ENCODE assay signal across 8 cellular contexts in the genomic region with DNA sequence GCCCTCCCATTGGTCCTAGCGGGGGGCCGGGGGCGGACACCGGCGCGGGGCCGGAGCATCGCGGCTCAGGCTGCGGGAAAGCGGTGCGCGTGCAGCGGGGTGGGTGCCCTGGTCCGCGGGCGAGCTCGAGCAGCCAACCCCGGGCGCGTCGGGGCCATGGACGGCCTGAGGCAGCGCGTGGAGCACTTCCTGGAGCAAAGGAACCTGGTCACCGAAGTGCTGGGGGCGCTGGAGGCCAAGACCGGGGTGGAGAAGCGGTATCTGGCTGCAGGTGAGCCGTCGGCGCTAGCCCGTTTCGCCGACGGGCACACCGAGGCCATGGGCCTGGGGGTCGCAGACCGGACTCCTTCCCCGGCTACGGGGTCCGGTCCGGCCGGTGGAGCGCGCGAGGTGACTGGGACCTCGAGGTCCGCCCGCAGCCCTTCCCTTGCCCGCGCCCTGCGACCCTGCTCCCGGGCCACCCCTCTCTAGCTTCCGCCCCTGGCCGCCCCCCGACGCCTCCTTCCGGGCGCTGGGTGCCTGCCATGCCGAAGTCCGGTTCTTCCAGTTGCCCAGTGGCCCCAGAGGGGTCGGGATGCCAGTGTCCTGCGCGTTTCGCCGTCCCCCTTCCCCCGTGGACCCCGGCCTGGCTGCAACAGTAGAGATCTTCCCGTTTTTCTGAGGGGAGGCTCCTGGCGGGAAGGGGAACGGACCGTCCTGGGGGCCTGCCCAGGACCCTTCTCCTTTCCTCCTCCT. TPM values are rescaled to one million over a fixed set of nuclear protein-coding genes. Genes with fewer than 3 reads are reported as not detected.
DNase-seq lines count a peak whose midpoint lies in the region; ATAC-seq and TF ChIP-seq lines count a peak whose summit lies in the region.

A gene (plus strand): TSS at position 68 of the 735 bp plus-strand sequence. CDS start 89 bp downstream, at position 157.

- H4K20me1 ChIP-seq in mammary epithelial cell (ENCODE audit: insufficient read depth, low read length), result no peaks in the 10 kb centered on the region

- peak; percentile 7 for ATAC-seq in HG03442 (IDR thresholded peaks at IDR 0.05; ENCODE audit: unreplicated experiment)
- no peak for ATAC-seq in GM21528 (IDR thresholded peaks at IDR 0.05; ENCODE audit: low FRiP score, unreplicated experiment)
- ATAC-seq in HG02973 (IDR thresholded peaks at IDR 0.05; ENCODE audit: unreplicated experiment), result no peak

- WGBS in mammary epithelial cell (ENCODE audit: low coverage, missing lambda C conversion rate), result 3% methylated on average over 13 of the region's 73 CpGs

- peak within 1 kb of the TSS; percentile 98 for H3K4me2 ChIP-seq in mammary epithelial cell (ENCODE audit: insufficient read depth, low read depth, low read length)

- in situ Hi-C loops in mammary epithelial cell (cut with MboI; ENCODE audit: low sequenced_read_pairs in 2 of 2), result no loop called here

- TF ChIP-seq CTCF in 22Rv1 (IDR thresholded peaks at IDR 0.05) (no peak), mammary epithelial cell (conservative IDR thresholded peaks at IDR 0.05 in 1 of 2, IDR thresholded peaks at IDR 0.05 in 1 of 2; ENCODE audit: extremely low read depth in 1 of 2, insufficient read depth in 1 of 2, low read depth in 1 of 2, low read length in 2 of 2) (no peak)

- dilution Hi-C loops in mammary epithelial cell (cut with HindIII; ENCODE audit: low sequenced_read_pairs), result no loop called here

- H3K36me3 ChIP-seq in mammary epithelial cell (ENCODE audit: insufficient read depth, low read length), result no peaks in the 10 kb centered on the region

- BruUV-seq in mammary epithelial cell (replicated peaks; lab: Mats Ljungman, UMichigan), result no TSS peak

- H3K79me2 ChIP-seq in mammary epithelial cell (ENCODE audit: insufficient read depth, low read length), result no peaks in the 10 kb centered on the region

- no peak for DNase-seq in mammary epithelial cell
- no peak for DNase-seq in mucosa of gallbladder (ENCODE audit: low spot score)
- no peak for DNase-seq in putamen (ENCODE audit: low spot score)
- DNase-seq in dermis blood vessel endothelial cell, result no peak

- H3K9ac ChIP-seq in mammary epithelial cell (ENCODE audit: insufficient read depth, low read length), result no peak within 1 kb of the TSS

- peak within 1 kb of the TSS; percentile 53 to 72 (median 60) for H3K4me3 ChIP-seq in mammary epithelial cell (replicated peaks in 1 of 3; ENCODE audit: insufficient read depth in 1 of 3, low read depth in 2 of 3, low read length in 3 of 3)

- no peaks in the 10 kb centered on the region for H3K9me3 ChIP-seq in mammary epithelial cell (replicated peaks; ENCODE audit: insufficient read depth, low read length)

- CTCF ChIA-PET in mammary epithelial cell (lab: Charles Lee; ENCODE audit: low non-redundant PET), result interaction anchor here (0.7 to 1.0 kb wide), 2 partner anchors 35 to 55 kb away, joined by 6 to 11 read pairs; no protein-coding TSS in a partner anchor

- H3K27ac ChIP-seq in 22Rv1 (peak within 1 kb of the TSS; percentile 66), mammary epithelial cell (ENCODE audit: insufficient read depth, low read depth, low read length) (peak within 1 kb of the TSS; percentile 43)

- peaks cover 16% of the 10 kb centered on the region for H3K4me1 ChIP-seq in mammary epithelial cell (ENCODE audit: insufficient read depth, low read length)

- intact Hi-C loops in mammary epithelial cell (cut with micrococcal nuclease), result loop anchor here (2.0 kb wide), 1 partner anchor 22 kb away; a partner anchor contains a TSS

- no peaks in the 10 kb centered on the region for H3K27me3 ChIP-seq in mammary epithelial cell (ENCODE audit: insufficient read depth, low read length)

- H2AFZ ChIP-seq in mammary epithelial cell (ENCODE audit: low read depth, low read length), result peak within 1 kb of the TSS; percentile 97

RNA-seq across cellular contexts. Expression of the gene that starts here (rescaled TPM):
- total RNA-seq in mammary epithelial cell (1 to 10 TPM; 1.7 to 2.4 TPM), mucosa of gallbladder (80.5 TPM), dermis blood vessel endothelial cell (0.34 and 1.0 TPM in 2 replicates)
- polyA plus RNA-seq in mammary epithelial cell, result 1.2 TPM
- not detected for polyA minus RNA-seq in mammary epithelial cell

Comparison
In these comparisons a context has a peak if more than half of its experiments do, and no peak if none do; other contexts are left out.
1. RNA of the gene that starts here (total RNA-seq): 80.5 TPM in mucosa of gallbladder (single experiment); 1.7 to 2.4 TPM in mammary epithelial cell and 0.34 to 1.0 TPM in dermis blood vessel endothelial cell; every median in the first group is over 10 times any median in the second.